8 cellular contexts compared by ENCODE assay signal in genomic region chr1:31815752-31816484, GRCh38. TPM values are rescaled to one million over a fixed set of nuclear protein-coding genes. Genes with fewer than 3 reads are reported as not detected.
DNase-seq lines count a peak whose midpoint lies in the region; ATAC-seq and TF ChIP-seq lines count a peak whose summit lies in the region.

Gene SPOCD1, minus strand, starts transcription at chr1:31816022. Its CDS starts 689 bp downstream, at chr1:31815333.

- H3K9me3 Mint-ChIP-seq in activated CD8-positive, alpha-beta memory T cell treated with anti-CD3 and anti-CD28 coated beads, Interleukin-2, amount 10 ng/mL, durations not matched to agents 7 days and 5 days (ENCODE audit: low read depth), result no peaks in the 10 kb centered on the region

- H3K27me3 Mint-ChIP-seq in activated CD8-positive, alpha-beta memory T cell treated with anti-CD3 and anti-CD28 coated beads, Interleukin-2, amount 10 ng/mL, durations not matched to agents 7 days and 5 days, result no peaks in the 10 kb centered on the region

- no peak within 1 kb of the TSS for H3K27ac Mint-ChIP-seq in activated CD8-positive, alpha-beta memory T cell treated with anti-CD3 and anti-CD28 coated beads, Interleukin-2, amount 10 ng/mL, durations not matched to agents 7 days and 5 days

- DNase-seq in ACHN (peak; percentile 86), GM20000 (ENCODE audit: low spot score) (peak; percentile 81), NOMO-1 treated with DMSO at 0.1 percent for 48 hours (lab: John Stamatoyannopoulos, UW; ENCODE audit: unreplicated experiment) (peak; percentile 63), epidermal melanocyte (ENCODE audit: insufficient read length, low spot score) (peak; percentile 66), mucosa of gallbladder (ENCODE audit: low spot score) (peak; percentile 89)
- DNase-seq in activated CD8-positive, alpha-beta memory T cell treated with anti-CD3 and anti-CD28 coated beads, Interleukin-2, amount 10 ng/mL, durations not matched to agents 7 days and 5 days, result peak; percentile 92
- peak; percentile 71 to 79 for DNase-seq in stimulated activated CD8-positive, alpha-beta memory T cell treated with anti-CD3 and anti-CD28 coated beads, Interleukin-7, amount 100 ng/mL, for 48 hours (ENCODE audit: extremely low read depth in 1 of 2, low read depth in 1 of 2)

- ATAC-seq in activated CD8-positive, alpha-beta memory T cell treated with anti-CD3 and anti-CD28 coated beads, Interleukin-2, amount 10 ng/mL, durations not matched to agents 7 days and 5 days, result peak; percentile 94
- no peak for ATAC-seq in GM21619 (IDR thresholded peaks at IDR 0.05; ENCODE audit: unreplicated experiment)

- CTCF ChIA-PET in activated CD8-positive, alpha-beta memory T cell treated with anti-CD3 and anti-CD28 coated beads, Interleukin-2, amount 10 ng/mL, durations not matched to agents 7 days and 5 days (lab: Charles Lee), result interaction anchor here (0.6 to 8.7 kb wide), 24 partner anchors 10 to 246 kb away, joined by 3 to 110 read pairs (median 4); no protein-coding TSS in a partner anchor

- no peaks in the 10 kb centered on the region for H3K36me3 Mint-ChIP-seq in activated CD8-positive, alpha-beta memory T cell treated with anti-CD3 and anti-CD28 coated beads, Interleukin-2, amount 10 ng/mL, durations not matched to agents 7 days and 5 days

- in situ Hi-C loops in ACHN (cut with HindIII; ENCODE audit: low pct_ligation_motif_present, low pct_unique_long_range_greater_than_20kb, low sequenced_read_pairs), result no loop called here

- H3K4me3 Mint-ChIP-seq in activated CD8-positive, alpha-beta memory T cell treated with anti-CD3 and anti-CD28 coated beads, Interleukin-2, amount 10 ng/mL, durations not matched to agents 7 days and 5 days, result no peak within 1 kb of the TSS

- H3K4me1 Mint-ChIP-seq in activated CD8-positive, alpha-beta memory T cell treated with anti-CD3 and anti-CD28 coated beads, Interleukin-2, amount 10 ng/mL, durations not matched to agents 7 days and 5 days, result peaks cover 6% of the 10 kb centered on the region

- peak; percentile 79 for TF ChIP-seq CTCF in GM20000 (IDR thresholded peaks at IDR 0.05; ENCODE audit: extremely low read depth, missing control alignments)

RNA-seq across cellular contexts. Expression of gene SPOCD1, which starts in this region (rescaled TPM):
- total RNA-seq in activated CD8-positive, alpha-beta memory T cell treated with anti-CD3 and anti-CD28 coated beads, Interleukin-2, amount 10 ng/mL, durations not matched to agents 7 days and 5 days, result not detected
- total RNA-seq in mucosa of gallbladder, result 1.8 TPM

Comparison
In these comparisons a context has a peak if more than half of its experiments do, and no peak if none do; other contexts are left out.
1. Peak in DNase-seq and ATAC-seq in activated CD8-positive, alpha-beta memory T cell treated with anti-CD3 and anti-CD28 coated beads, Interleukin-2, amount 10 ng/mL, durations not matched to agents 7 days and 5 days; RNA of the gene not detected or under 1 TPM.